In genomic region chr11:123203471-123203870, GRCh38 we compare ENCODE assay signal across 1 cellular context.
TF ChIP-seq lines count a peak whose summit lies in the region.

No MANE protein-coding gene starts in this region.

TF ChIP-seq in IMR-90, 13 proteins besides CTCF, POLR2A, EP300 and RAD21 (continued from another document):
- TF ChIP-seq MAFK (IDR thresholded peaks at IDR 0.05; ENCODE audit: low read depth, low read length) = no peak
- TF ChIP-seq CEBPB (IDR thresholded peaks at IDR 0.05; ENCODE audit: low read depth, low read length) = no peak
- TF ChIP-seq MXI1 (IDR thresholded peaks at IDR 0.05; ENCODE audit: borderline replicate concordance, low read depth, low read length) = no peak
- TF ChIP-seq USF2 (IDR thresholded peaks at IDR 0.05; ENCODE audit: low read depth, low read length) = no peak
- TF ChIP-seq SMC3 (IDR thresholded peaks at IDR 0.05; ENCODE audit: low read depth, low read length) = no peak
- no peak for TF ChIP-seq CHD1 (IDR thresholded peaks at IDR 0.05; ENCODE audit: low read depth, low read length)
- no peak for TF ChIP-seq ELK1 (IDR thresholded peaks at IDR 0.05; ENCODE audit: borderline replicate concordance, low read depth, low read length)
- TF ChIP-seq RCOR1 (IDR thresholded peaks at IDR 0.05; ENCODE audit: insufficient replicate concordance, low read length) = no peak
- no peak for TF ChIP-seq RFX5 (IDR thresholded peaks at IDR 0.05; ENCODE audit: low read depth, low read length)
